ENCODE assay signal across 1 cellular context in genomic region chr12:75975692-75976091, GRCh38.
TF ChIP-seq lines count a peak whose summit lies in the region.

No MANE protein-coding gene starts in this region.

TF ChIP-seq in WTC11, 78 proteins besides CTCF, POLR2A, EP300 and RAD21 (continued from another document):
- no peak for TF ChIP-seq FOXP4 (CRISPR knock-in tag; IDR thresholded peaks at IDR 0.05)
